ENCODE assay signal across 8 cellular contexts in genomic region chr17:63772801-63773271, GRCh38.
DNase-seq lines count a peak whose midpoint lies in the region; ATAC-seq and TF ChIP-seq lines count a peak whose summit lies in the region.

No MANE protein-coding gene starts in this region.

- H3K36me3 ChIP-seq in OCI-LY3 (replicated peaks; ENCODE audit: low read depth, low read length) (peaks cover 33% of the 10 kb centered on the region), mucosa of stomach (ENCODE audit: control insufficient read depth, insufficient read depth, low read length) (no peaks in the 10 kb centered on the region)

- H3K9ac ChIP-seq in OCI-LY3 (ENCODE audit: low read length), result peak overlapping the region; percentile 91
- H3K9ac ChIP-seq in mucosa of stomach (ENCODE audit: low read length), result peak overlapping the region; percentile 89

- H3K79me2 ChIP-seq in OCI-LY3 (ENCODE audit: low read length), result peaks cover 93% of the 10 kb centered on the region

- H3K4me3 ChIP-seq in OCI-LY3 (ENCODE audit: low read length) (peak overlapping the region; percentile 88), coronary artery (peak overlapping the region; percentile 98), mucosa of stomach (ENCODE audit: low read length) (peak overlapping the region; percentile 43)

- H4K20me1 ChIP-seq in OCI-LY3 (ENCODE audit: insufficient read depth, low read length), result peaks cover 36% of the 10 kb centered on the region

- peak overlapping the region; percentile 64 for H3K4me2 ChIP-seq in OCI-LY3 (ENCODE audit: low read length)

- H3K27ac ChIP-seq in OCI-LY3 (ENCODE audit: low read length), result peak overlapping the region; percentile 97
- peak overlapping the region; percentile 86 to 99 for H3K27ac ChIP-seq in coronary artery

- H3K4me1 ChIP-seq in OCI-LY3 (ENCODE audit: low read length), result peaks cover 26% of the 10 kb centered on the region
- H3K4me1 ChIP-seq in mucosa of stomach (ENCODE audit: control insufficient read depth, insufficient read depth, low read length), result peaks cover 12% of the 10 kb centered on the region

- H3K27me3 ChIP-seq in OCI-LY3 (ENCODE audit: low read depth, low read length), result no peaks in the 10 kb centered on the region
- H3K27me3 ChIP-seq in mucosa of stomach (ENCODE audit: control insufficient read depth, insufficient read depth, low read length), result no peaks in the 10 kb centered on the region

- ATAC-seq in HG03469 (IDR thresholded peaks at IDR 0.05; ENCODE audit: unreplicated experiment), result no peak

- no peak for TF ChIP-seq CTCF in OCI-LY3 (IDR thresholded peaks at IDR 0.05; ENCODE audit: low read depth, low read length)
- no peak for TF ChIP-seq CTCF in coronary artery (IDR thresholded peaks at IDR 0.05)

- H3K9me3 ChIP-seq in OCI-LY3 (ENCODE audit: insufficient read depth, low read length) (no peaks in the 10 kb centered on the region), mucosa of stomach (ENCODE audit: control insufficient read depth, low read length) (no peaks in the 10 kb centered on the region)

- H2AFZ ChIP-seq in OCI-LY3 (ENCODE audit: low read depth, low read length), result no peak overlapping the region

- intact Hi-C loops in posterior cingulate gyrus (cut with DNase I), result loop anchor here (10.0 kb wide), 1 partner anchor 148 kb away; the partner anchor contains the start of gene MAP3K3

- DNase-seq in NCI-H2227 (lab: John Stamatoyannopoulos, UW; ENCODE audit: unreplicated experiment) (peak; percentile 25), NCI-H2227 treated with DMSO at 0.1 percent for 48 hours (lab: John Stamatoyannopoulos, UW) (no peak), coronary artery (ENCODE audit: low spot score) (no peak), NCI-H446 treated with DMSO at 0.1 percent for 48 hours (lab: John Stamatoyannopoulos, UW) (no peak), posterior cingulate gyrus (no peak)

Comparison
In these comparisons a context has a peak if more than half of its experiments do, and no peak if none do; other contexts are left out.
1. H3K4me3 ChIP-seq: peak in every context shown above with its lines; median percentile 98 in coronary artery; 88 in OCI-LY3; 43 in mucosa of stomach.